ENCODE assay signal across 1 cellular context in genomic region chr1:145955436-145955835, GRCh38.
TF ChIP-seq lines count a peak whose summit lies in the region.

No MANE protein-coding gene starts in this region.

TF ChIP-seq in GM12878, 131 proteins besides CTCF, POLR2A, EP300 and RAD21:
- TF ChIP-seq CREM (IDR thresholded peaks at IDR 0.05; ENCODE audit: low read depth) (no peak), NR2C2 (IDR thresholded peaks at IDR 0.05; ENCODE audit: borderline replicate concordance, control insufficient read depth, insufficient read length, low read depth) (no peak), ASH2L (IDR thresholded peaks at IDR 0.05; ENCODE audit: borderline replicate concordance, low read depth) (no peak), MYB (IDR thresholded peaks at IDR 0.05; ENCODE audit: borderline replicate concordance, low read depth, low read length) (no peak)
